In genomic region chr9:132167192-132167591, GRCh38 we compare ENCODE assay signal across 15 cellular contexts. TPM values are rescaled to one million over a fixed set of nuclear protein-coding genes. Genes with fewer than 3 reads are reported as not detected.
DNase-seq lines count a peak whose midpoint lies in the region; ATAC-seq and TF ChIP-seq lines count a peak whose summit lies in the region.
"Had no signal": no experiment of that assay in that cellular context is flagged by ENCODE, and none has a peak within 500 bp of the region (broad histone marks: within the 10 kb centered on the region; RNA-seq: fewer than 3 reads in every experiment).

No MANE protein-coding gene starts in this region.

- no peak overlapping the region for H3K18ac ChIP-seq in neuronal stem cell (ENCODE audit: low read length)

- H4K91ac ChIP-seq in neuronal stem cell (ENCODE audit: low read depth, low read length, poor library complexity): no peak overlapping the region

- H2BK15ac ChIP-seq in neuronal stem cell (ENCODE audit: low read length): no peak overlapping the region

- no peak overlapping the region for H2BK12ac ChIP-seq in neuronal stem cell (ENCODE audit: low read length)

- peaks cover 73% of the 10 kb centered on the region for H3K36me3 ChIP-seq in WERI-Rb-1
- H3K36me3 ChIP-seq in neuronal stem cell (replicated peaks in 1 of 2; ENCODE audit: control insufficient read depth in 2 of 2, insufficient read depth in 2 of 2, low read length in 2 of 2): no peaks in the 10 kb centered on the region

- no peak for ATAC-seq in HG03432 (IDR thresholded peaks at IDR 0.05; ENCODE audit: unreplicated experiment)

- no peaks in the 10 kb centered on the region for H3K9me3 ChIP-seq in WERI-Rb-1 (ENCODE audit: severe bottlenecking)
- no peaks in the 10 kb centered on the region for H3K9me3 ChIP-seq in neuronal stem cell (replicated peaks in 1 of 2; ENCODE audit: control insufficient read depth in 2 of 2, insufficient read depth in 1 of 2, low read depth in 1 of 2, low read length in 2 of 2)

- no peak overlapping the region for H3K4ac ChIP-seq in neuronal stem cell (ENCODE audit: low read length)

- H3K27me3 ChIP-seq in WERI-Rb-1 (ENCODE audit: insufficient read depth, low read depth, severe bottlenecking): no peaks in the 10 kb centered on the region
- peaks cover 7 to 77% (median 41%) of the 10 kb centered on the region in 3 experiments for H3K27me3 ChIP-seq in neuronal stem cell (ENCODE audit: control insufficient read depth in 3 of 3, insufficient read depth in 3 of 3, low read depth in 1 of 3, low read length in 3 of 3)

- no peak overlapping the region for H2BK120ac ChIP-seq in neuronal stem cell (ENCODE audit: low read depth, low read length)

- DNase-seq in NCI-H187 treated with DMSO at 0.1 percent for 48 hours (lab: John Stamatoyannopoulos, UW): peak; percentile 15
- no peak for DNase-seq in NCI-H187 (lab: John Stamatoyannopoulos, UW)
- DNase-seq in NCI-H2171 treated with DMSO at 0.1 percent for 48 hours (lab: John Stamatoyannopoulos, UW): peak; percentile 98
- DNase-seq in WERI-Rb-1: peak; percentile 86
- DNase-seq in neuronal stem cell (ENCODE audit: low spot score): no peak
- no peak for DNase-seq in UCSD-AML1 (lab: John Stamatoyannopoulos, UW; ENCODE audit: unreplicated experiment)
- no peak for DNase-seq in SW 1271 (lab: John Stamatoyannopoulos, UW)
- DNase-seq: 8988T; DMS153; GF-D8; NCI-H1092 treated with DMSO at 0.1 percent for 48 hours; NCI-H446 treated with DMSO at 0.1 percent for 48 hours; NK-92 treated with Interleukin-12 subunit alpha and Interleukin-12 subunit beta, amount 100 ng/mL, for 24 hours; Right ventricle myocardium superior had no signal

- no peak overlapping the region for H4K8ac ChIP-seq in neuronal stem cell (ENCODE audit: low read depth, low read length)

- no peaks in the 10 kb centered on the region for H3K79me1 ChIP-seq in neuronal stem cell (ENCODE audit: low read depth, low read length)

- H3K27ac ChIP-seq in WERI-Rb-1: peak overlapping the region; percentile 52
- H3K27ac ChIP-seq in neuronal stem cell (replicated peaks; ENCODE audit: low read length): no peak overlapping the region

- no peak overlapping the region for H2BK5ac ChIP-seq in neuronal stem cell (ENCODE audit: low read length)

- no peak overlapping the region for H3K4me3 ChIP-seq in WERI-Rb-1 (ENCODE audit: low read depth, low read length)
- H3K4me3 ChIP-seq in neuronal stem cell (ENCODE audit: low read length in 2 of 2): no peak overlapping the region

- peaks cover 6 to 11% of the 10 kb centered on the region in 2 donors for H3K4me1 ChIP-seq in neuronal stem cell (ENCODE audit: control insufficient read depth in 2 of 2, insufficient read depth in 1 of 2, low read depth in 1 of 2, low read length in 2 of 2)

- peak overlapping the region; percentile 30 for H2AK5ac ChIP-seq in neuronal stem cell (ENCODE audit: low read depth, low read length)

- TF ChIP-seq CTCF in WERI-Rb-1 (IDR thresholded peaks at IDR 0.05; ENCODE audit: low read depth, low read length): no peak

- H3K4me2 ChIP-seq in neuronal stem cell (ENCODE audit: insufficient read depth, low read length, poor library complexity, severe bottlenecking): no peak overlapping the region

- no peak overlapping the region for H2AFZ ChIP-seq in neuronal stem cell (ENCODE audit: low read length)

- no peak overlapping the region for H3K23ac ChIP-seq in neuronal stem cell (ENCODE audit: low read depth, low read length, poor library complexity)

- no peak overlapping the region for H3K9ac ChIP-seq in neuronal stem cell (ENCODE audit: low read depth, low read length, poor library complexity)

- WGBS in neuronal stem cell (ENCODE audit: extremely low coverage in 2 of 2, insufficient read length in 2 of 2, insufficient replicate concordance in 1 of 2), 2 donors: no CpG with 5 or more reads among the region's 7 CpGs

- no peak overlapping the region for H3K14ac ChIP-seq in neuronal stem cell (ENCODE audit: low read length)

RNA-seq across cellular contexts. Expression of gene NTNG2, which starts 5.3 kb away (rescaled TPM):
- 1.6 TPM for polyA plus RNA-seq in neuronal stem cell (2013, experiment 1 of 2)
- 2.1 TPM for polyA plus RNA-seq in neuronal stem cell (2013, experiment 2 of 2)

Comparison
In these comparisons a context has a peak if more than half of its experiments do, and no peak if none do; other contexts are left out.
1. DNase-seq: peak in NCI-H187 treated with DMSO at 0.1 percent for 48 hours (single experiment), NCI-H2171 treated with DMSO at 0.1 percent for 48 hours (single experiment) and WERI-Rb-1 (single experiment); none in NCI-H187 (0 of 2), neuronal stem cell (single experiment), UCSD-AML1 (single experiment) and SW 1271 (0 of 2).